Comparison of ENCODE assay signal across 25 cellular contexts in the genomic region with DNA sequence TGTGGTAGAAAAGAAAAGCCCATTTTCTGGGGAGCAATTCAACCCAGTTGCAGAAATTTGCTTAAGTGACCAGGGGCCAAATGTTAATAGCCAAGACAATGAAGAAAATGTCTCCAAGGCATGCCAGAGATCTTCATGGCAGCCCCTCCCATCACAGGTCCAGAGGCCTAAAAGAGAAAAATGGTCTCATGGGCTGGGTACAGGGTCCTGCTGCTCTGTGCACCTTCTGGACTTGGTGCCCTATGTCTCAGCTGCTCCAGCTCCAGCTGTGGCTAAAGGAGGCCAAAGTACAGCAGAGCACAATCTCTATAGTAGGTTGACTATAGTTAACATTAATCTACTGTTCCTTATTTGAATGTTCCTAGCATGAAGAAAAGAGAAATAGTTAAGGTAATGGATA. TPM values are rescaled to one million over a fixed set of nuclear protein-coding genes. Genes with fewer than 3 reads are reported as not detected.
DNase-seq lines count a peak whose midpoint lies in the region; ATAC-seq and TF ChIP-seq lines count a peak whose summit lies in the region.
"Had no signal": no experiment of that assay in that cellular context is flagged by ENCODE, and none has a peak within 500 bp of the region (broad histone marks: within the 10 kb centered on the region; RNA-seq: fewer than 3 reads in every experiment).

No MANE protein-coding gene starts in this region.

- BruUV-seq in PC-9 (replicated peaks; lab: Mats Ljungman, UMichigan): no TSS peak

- H3K9me3 Mint-ChIP-seq in CD8-positive, alpha-beta T cell: no peaks in the 10 kb centered on the region
- H3K9me3 Mint-ChIP-seq: activated naive CD8-positive, alpha-beta T cell treated with anti-CD3 and anti-CD28 coated beads, Interleukin-2, amount 10 ng/mL, durations not matched to agents 7 days and 5 days; activated T-cell treated with anti-CD3 and anti-CD28 coated beads, Interleukin-2, amount 50 U/mL, for 4 hours; neural crest cell had no signal

- H3K27me3 ChIP-seq in PC-9 (ENCODE audit: insufficient read depth, low read depth): no peaks in the 10 kb centered on the region
- H3K27me3 ChIP-seq in dorsolateral prefrontal cortex: no peaks in the 10 kb centered on the region
- H3K27me3 ChIP-seq in CD8-positive, alpha-beta T cell (ENCODE audit: insufficient read depth, low read length): no peaks in the 10 kb centered on the region
- H3K27me3 ChIP-seq: esophagus squamous epithelium, heart right ventricle, ovary, thyroid gland had no signal

- H3K4me1 ChIP-seq in PC-9 (replicated peaks; ENCODE audit: insufficient read depth) (peaks cover 62% of the 10 kb centered on the region), mucosa of descending colon (ENCODE audit: low read depth) (peaks cover 22% of the 10 kb centered on the region)
- H3K4me1 ChIP-seq in CD8-positive, alpha-beta T cell (ENCODE audit: insufficient read depth, low read length): no peaks in the 10 kb centered on the region

- POLR2A ChIA-PET in PC-9 (lab: Charles Lee; ENCODE audit: unreplicated experiment): no interaction called here
- POLR2A ChIA-PET in CD8-positive, alpha-beta T cell (lab: Charles Lee): no interaction called here

- H3K36me3 ChIP-seq in PC-9 (ENCODE audit: low read depth): no peaks in the 10 kb centered on the region
- H3K36me3 ChIP-seq in mucosa of descending colon (ENCODE audit: low read depth): no peaks in the 10 kb centered on the region
- H3K36me3 ChIP-seq in CD8-positive, alpha-beta T cell (ENCODE audit: insufficient read depth, low read length): no peaks in the 10 kb centered on the region
- H3K36me3 ChIP-seq: esophagus squamous epithelium, heart right ventricle, ovary, thyroid gland had no signal

- H3F3A ChIP-seq in PC-9 (ENCODE audit: insufficient read depth, low read depth): peaks cover 5% of the 10 kb centered on the region; the same call in 1 of the 2 replicates

- DNase-seq in PC-9 (no peak), dorsolateral prefrontal cortex (no peak), mucosa of descending colon (peak in 2 of 3 donors; percentile 42 to 43), DMS 273 (lab: John Stamatoyannopoulos, UW; ENCODE audit: unreplicated experiment) (no peak), NCI-H1694 (lab: John Stamatoyannopoulos, UW) (no peak)
- DNase-seq in CD8-positive, alpha-beta T cell: no peak
- DNase-seq: activated B cell treated with CpG ODN at 0.5 μM for 24 hours; activated CD4-positive, alpha-beta T cell treated with anti-CD3 and anti-CD28 coated beads, Interleukin-2, amount 50 U/mL, for 1 hour; activated gamma-delta T cell treated with Interleukin-2 at 50 U/mL for 16 hours; activated naive CD8-positive, alpha-beta T cell treated with anti-CD3 and anti-CD28 coated beads, Interleukin-2, amount 10 ng/mL, durations not matched to agents 7 days and 5 days; activated T-cell treated with anti-CD3 and anti-CD28 coated beads, Interleukin-2, amount 50 U/mL, for 4 hours; C1 segment of cervical spinal cord; esophagus squamous epithelium; foreskin melanocyte; heart right ventricle; KG1; NCI-H1092 treated with DMSO at 0.1 percent for 48 hours; NCI-H187 treated with DMSO at 0.1 percent for 48 hours; NCI-H2171; ovary; SK-N-SH; stimulated activated naive CD4-positive, alpha-beta T cell treated with Interleukin-2 at 50 U/mL for 16 hours; thyroid gland had no signal

- intact Hi-C loops in PC-9 (cut with micrococcal nuclease; ENCODE audit: unreplicated experiment) (no loop called here), dorsolateral prefrontal cortex (cut with DNase I) (no loop called here), mucosa of descending colon (cut with DNase I, micrococcal nuclease) (no loop called here)
- intact Hi-C loops in CD8-positive, alpha-beta T cell (cut with DNase I, micrococcal nuclease): no loop called here

- H3K9me2 ChIP-seq in PC-9 (ENCODE audit: insufficient read depth): no peaks in the 10 kb centered on the region
- H3K9me2 ChIP-seq: SK-N-SH had no signal

- no peaks in the 10 kb centered on the region for H3K36me3 Mint-ChIP-seq in CD8-positive, alpha-beta T cell
- H3K36me3 Mint-ChIP-seq: activated naive CD8-positive, alpha-beta T cell treated with anti-CD3 and anti-CD28 coated beads, Interleukin-2, amount 10 ng/mL, durations not matched to agents 7 days and 5 days had no signal

- TF ChIP-seq CTCF in PC-9 (conservative IDR thresholded peaks at IDR 0.05) (no peak), dorsolateral prefrontal cortex (IDR thresholded peaks at IDR 0.05 in 54 of 56, conservative IDR thresholded peaks at IDR 0.05 in 2 of 56; ENCODE audit: low read depth in 1 of 56, partially characterized antibody in 56 of 56) (no peak), mucosa of descending colon (IDR thresholded peaks at IDR 0.05) (no peak)
- no peak for TF ChIP-seq CTCF in CD8-positive, alpha-beta T cell (IDR thresholded peaks at IDR 0.05)

- peak overlapping the region; percentile 11; the same call in 1 of the 2 replicates for H3K4me2 ChIP-seq in PC-9
- H3K4me2 ChIP-seq: SK-N-SH had no signal

- no peak overlapping the region for H3K27ac Mint-ChIP-seq in CD8-positive, alpha-beta T cell
- H3K27ac Mint-ChIP-seq: activated naive CD8-positive, alpha-beta T cell treated with anti-CD3 and anti-CD28 coated beads, Interleukin-2, amount 10 ng/mL, durations not matched to agents 7 days and 5 days had no signal

- H3K4me3 ChIP-seq in PC-9: no peak overlapping the region
- no peak overlapping the region for H3K4me3 ChIP-seq in dorsolateral prefrontal cortex
- H3K4me3 ChIP-seq in mucosa of descending colon: no peak overlapping the region
- no peak overlapping the region for H3K4me3 ChIP-seq in CD8-positive, alpha-beta T cell (ENCODE audit: low read depth, low read length)
- H3K4me3 ChIP-seq: esophagus squamous epithelium, heart right ventricle, ovary, thyroid gland had no signal

- H3K27me3 Mint-ChIP-seq in CD8-positive, alpha-beta T cell (ENCODE audit: low read depth): peaks cover 31% of the 10 kb centered on the region

- no peaks in the 10 kb centered on the region for H4K20me1 ChIP-seq in PC-9 (ENCODE audit: insufficient read depth)

- H3K79me2 ChIP-seq in PC-9 (ENCODE audit: low read depth): peaks cover 29% of the 10 kb centered on the region; the same call in 1 of the 2 replicates

- no peak overlapping the region for H2AFZ ChIP-seq in PC-9

- peaks cover 7% of the 10 kb centered on the region; the same call in 1 of the 2 replicates for H3K9me3 ChIP-seq in PC-9 (ENCODE audit: insufficient read depth, low read depth)
- H3K9me3 ChIP-seq in mucosa of descending colon: no peaks in the 10 kb centered on the region
- no peaks in the 10 kb centered on the region for H3K9me3 ChIP-seq in CD8-positive, alpha-beta T cell (ENCODE audit: low read length)
- H3K9me3 ChIP-seq: esophagus squamous epithelium, heart right ventricle, ovary, SK-N-SH, thyroid gland had no signal

- H3K27ac ChIP-seq in PC-9 (no peak overlapping the region), dorsolateral prefrontal cortex (peak overlapping the region in 56 of 59 donors; percentile 52 to 97 (median 90))
- no peak overlapping the region for H3K27ac ChIP-seq in CD8-positive, alpha-beta T cell (ENCODE audit: low read depth, low read length)
- H3K27ac ChIP-seq: thyroid gland had no signal

- no peaks in the 10 kb centered on the region for H3K4me1 Mint-ChIP-seq in CD8-positive, alpha-beta T cell (ENCODE audit: low read depth)
- H3K4me1 Mint-ChIP-seq: activated naive CD8-positive, alpha-beta T cell treated with anti-CD3 and anti-CD28 coated beads, Interleukin-2, amount 10 ng/mL, durations not matched to agents 7 days and 5 days; neural crest cell had no signal

- peak; percentile 66 for ATAC-seq in mucosa of descending colon
- ATAC-seq in CD8-positive, alpha-beta T cell: no peak
- no peak for ATAC-seq in esophagus mucosa
- ATAC-seq: activated T-cell treated with anti-CD3 and anti-CD28 coated beads, Interleukin-2, amount 50 U/mL, for 4 hours had no signal

- H3K4me3 Mint-ChIP-seq in CD8-positive, alpha-beta T cell: no peak overlapping the region
- H3K4me3 Mint-ChIP-seq: activated B cell treated with CpG ODN at 0.5 μM for 24 hours; activated naive CD8-positive, alpha-beta T cell treated with anti-CD3 and anti-CD28 coated beads, Interleukin-2, amount 10 ng/mL, durations not matched to agents 7 days and 5 days; activated T-cell treated with anti-CD3 and anti-CD28 coated beads, Interleukin-2, amount 50 U/mL, for 4 hours; neural crest cell had no signal

- CTCF ChIA-PET in PC-9 (lab: Charles Lee): no interaction called here
- CTCF ChIA-PET in CD8-positive, alpha-beta T cell (lab: Charles Lee): no interaction called here

RNA-seq across cellular contexts. Expression of a gene that starts 44.7 kb away (rescaled TPM):
- 14.4 and 17.2 TPM in 2 replicates for total RNA-seq in PC-9 (2021)
- total RNA-seq in dorsolateral prefrontal cortex: 1 to 10 TPM in 102 of 120 experiments, under 1 TPM in 18; 0.63 to 3.4 (median 1.4) TPM
- 10 to 100 TPM in 2 of 3 donors, 1 to 10 TPM in 1; 8.0 to 25.8 (median 23.2) TPM for total RNA-seq in mucosa of descending colon
- under 1 TPM in 1 of 2 experiments, not detected in 1; 0.03 TPM for total RNA-seq in CD8-positive, alpha-beta T cell
- total RNA-seq in esophagus mucosa: 7.8 TPM

Comparison
In these comparisons a context has a peak if more than half of its experiments do, and no peak if none do; other contexts are left out.
1. DNase-seq: peak in mucosa of descending colon (2 of 3); none in PC-9 (0 of 2), dorsolateral prefrontal cortex (0 of 10), DMS 273 (single experiment), CD8-positive, alpha-beta T cell (0 of 7) and NCI-H1694 (single experiment).
2. H3K27ac ChIP-seq: peak in dorsolateral prefrontal cortex (56 of 59); none in PC-9 (single experiment) and CD8-positive, alpha-beta T cell (single experiment).